ENCODE assay signal across 8 cellular contexts in genomic region chr10:122267849-122268737, GRCh38. TPM values are rescaled to one million over a fixed set of nuclear protein-coding genes. Genes with fewer than 3 reads are reported as not detected.
DNase-seq lines count a peak whose midpoint lies in the region; ATAC-seq, FAIRE-seq and TF ChIP-seq lines count a peak whose summit lies in the region.

No MANE protein-coding gene starts in this region.

- H3K79me2 ChIP-seq in SU-DHL-6 (ENCODE audit: insufficient read depth, low read length) (no peaks in the 10 kb centered on the region), GM12878 (ENCODE audit: control insufficient read depth, insufficient read depth, low read length) (no peaks in the 10 kb centered on the region)

- H2AFZ ChIP-seq in SU-DHL-6 (ENCODE audit: low read depth, low read length, severe bottlenecking), result no peak overlapping the region
- H2AFZ ChIP-seq in GM12878 (ENCODE audit: control insufficient read depth, low read depth, low read length), result no peak overlapping the region

- H3K4me3 Mint-ChIP-seq in CD14-positive monocyte, result no peak overlapping the region

- DNase-seq in CD14-positive monocyte (ENCODE audit: low spot score) (no peak), GM19239 (ENCODE audit: insufficient read length, low spot score) (peak; percentile 65), GM12878 (ENCODE audit: low read depth, low spot score) (no peak), islet precursor cell (peak; percentile 80), posterior vena cava (ENCODE audit: low spot score) (no peak)
- peak; percentile 41 for DNase-seq in stimulated activated CD4-positive, alpha-beta T cell treated with anti-CD3 and anti-CD28 coated beads, Interleukin-4, amount 100 ng/mL, for 24 hours

- H3K4me2 ChIP-seq in SU-DHL-6 (ENCODE audit: low read depth, low read length, poor library complexity, severe bottlenecking) (no peak overlapping the region), GM12878 (ENCODE audit: control insufficient read depth, insufficient read depth) (no peak overlapping the region)

- TF ChIP-seq POLR2A in GM12878 (IDR thresholded peaks at IDR 0.05; ENCODE audit: low read depth, low read length), result no peak

- H3K27ac ChIP-seq in SU-DHL-6 (ENCODE audit: low read depth, low read length) (no peak overlapping the region), GM12878 (ENCODE audit: control insufficient read depth, insufficient read depth) (no peak overlapping the region)

- H3K9me2 ChIP-seq in SU-DHL-6 (replicated peaks; ENCODE audit: insufficient read depth, low read length), result no peaks in the 10 kb centered on the region

- no peaks in the 10 kb centered on the region for H4K20me1 ChIP-seq in SU-DHL-6 (ENCODE audit: low read depth, low read length)
- H4K20me1 ChIP-seq in GM12878 (ENCODE audit: control insufficient read depth, insufficient read depth), result no peaks in the 10 kb centered on the region

- H3K9ac ChIP-seq in SU-DHL-6 (ENCODE audit: low read length) (no peak overlapping the region), GM12878 (ENCODE audit: control insufficient read depth, insufficient read depth, low read length) (no peak overlapping the region)

- RAD21 ChIA-PET in GM12878 (lab: Charles Lee; ENCODE audit: unreplicated experiment), result no interaction called here

- H3K36me3 Mint-ChIP-seq in CD14-positive monocyte, result no peaks in the 10 kb centered on the region

- SMC1A ChIA-PET in GM12878 (lab: Charles Lee; ENCODE audit: uncharacterized antibody, unreplicated experiment), result interaction anchor here (0.8 to 1.4 kb wide), 3 partner anchors 26 to 167 kb away, joined by 3 to 4 read pairs (median 3); no protein-coding TSS in a partner anchor

- no peaks in the 10 kb centered on the region for H3K27me3 ChIP-seq in SU-DHL-6 (ENCODE audit: low read length)
- no peaks in the 10 kb centered on the region for H3K27me3 ChIP-seq in GM12878 (replicated peaks in 1 of 2; ENCODE audit: control insufficient read depth in 2 of 2, insufficient read depth in 2 of 2, low read length in 1 of 2)

- WGBS in GM12878 (ENCODE audit: insufficient coverage, insufficient replicate concordance, low lambda C conversion rate, missing lambda C conversion rate), result 25% methylated on average over 14 of the region's 14 CpGs

- peaks cover 0 to 7% (median 3%) of the 10 kb centered on the region in 7 donors for H3K9me3 Mint-ChIP-seq in CD14-positive monocyte

- in situ Hi-C loops in GM12878 (cut with MboI), result no loop called here

- FAIRE-seq in GM19239 (lab: Jason Lieb, UNC), result peak; percentile 90
- peak; percentile 70 for FAIRE-seq in GM12878 (lab: Jason Lieb, UNC)

- POLR2A ChIA-PET in GM12878 (lab: Charles Lee), result no interaction called here

- no peak for TF ChIP-seq EP300 in GM12878 (IDR thresholded peaks at IDR 0.05; ENCODE audit: borderline replicate concordance in 1 of 2, control insufficient read depth in 1 of 2, low read depth in 2 of 2, low read length in 2 of 2)

- peak; percentile 72 for ATAC-seq in HG03469 (IDR thresholded peaks at IDR 0.05; ENCODE audit: unreplicated experiment)
- peak; percentile 97 for ATAC-seq in GM12878

- CTCF ChIA-PET in GM12878 (lab: Yijun Ruan, JAX), result interaction anchor here (0.5 to 6.5 kb wide), 16 partner anchors 8 to 1064 kb away, joined by 3 to 42 read pairs (median 4); no protein-coding TSS in a partner anchor

- peaks cover 8 to 10% (median 9%) of the 10 kb centered on the region in 3 donors for H3K27me3 Mint-ChIP-seq in CD14-positive monocyte (ENCODE audit: low read depth in 3 of 3)

- H3F3A ChIP-seq in SU-DHL-6 (ENCODE audit: insufficient read depth), result no peaks in the 10 kb centered on the region

- peak; percentile 48 for TF ChIP-seq RAD21 in GM12878 (IDR thresholded peaks at IDR 0.05; ENCODE audit: insufficient read depth, low read depth, low read length)

- no peaks in the 10 kb centered on the region for H3K4me1 ChIP-seq in GM12878 (ENCODE audit: control insufficient read depth, insufficient read depth, low read length)

- H3K4me1 Mint-ChIP-seq in CD14-positive monocyte, result no peaks in the 10 kb centered on the region

- H3K9me3 ChIP-seq in SU-DHL-6 (ENCODE audit: insufficient read depth, low read length) (no peaks in the 10 kb centered on the region), GM12878 (replicated peaks; ENCODE audit: control insufficient read depth, insufficient read depth, low read length) (no peaks in the 10 kb centered on the region)

- H3K4me3 ChIP-seq in SU-DHL-6 (ENCODE audit: insufficient read depth, low read length, poor library complexity, severe bottlenecking) (no peak overlapping the region), GM12878 (no peak overlapping the region)

- no TSS peak for BruUV-seq in GM12878 (replicated peaks; lab: Mats Ljungman, UMichigan)

- intact Hi-C loops in CD14-positive monocyte (cut with micrococcal nuclease) (no loop called here), GM12878 (cut with micrococcal nuclease; ENCODE audit: unreplicated experiment) (no loop called here), posterior vena cava (cut with DNase I) (loop anchor here in 1 of 2 donors (10.0 kb wide), 1 partner anchor 123 kb away; no protein-coding TSS in a partner anchor)

- no peak overlapping the region for H3K27ac Mint-ChIP-seq in CD14-positive monocyte

- H3K36me3 ChIP-seq in SU-DHL-6 (ENCODE audit: low read length) (no peaks in the 10 kb centered on the region), GM12878 (ENCODE audit: control insufficient read depth in 2 of 2, insufficient read depth in 2 of 2, low read length in 1 of 2) (no peaks in the 10 kb centered on the region)

- TF ChIP-seq CTCF in CD14-positive monocyte (IDR thresholded peaks at IDR 0.05) (peak; percentile 96), SU-DHL-6 (IDR thresholded peaks at IDR 0.05; ENCODE audit: insufficient read depth, low read length, poor library complexity, severe bottlenecking) (peak; percentile 77), GM12878 (IDR thresholded peaks at IDR 0.05 in 2 of 3, conservative IDR thresholded peaks at IDR 0.05 in 1 of 3; ENCODE audit: control insufficient read depth in 2 of 3, extremely low read depth in 1 of 3, insufficient read depth in 1 of 3, low read depth in 3 of 3, low read length in 3 of 3) (peak; percentile 81 to 97 (median 95))

TF ChIP-seq in GM12878, 131 proteins besides CTCF, POLR2A, EP300 and RAD21:
- TF ChIP-seq E2F8 (IDR thresholded peaks at IDR 0.05; ENCODE audit: low read depth, partially characterized antibody) (no peak), SMC3 (IDR thresholded peaks at IDR 0.05; ENCODE audit: borderline replicate concordance, low read length) (peak; percentile 29; the same call in 1 of the 2 replicates), SRF (IDR thresholded peaks at IDR 0.05; ENCODE audit: low read depth in 2 of 2, low read length in 2 of 2) (0 out of 4 replicates have a peak, but pooled peaks of 1 of the 2 experiments have one; percentile 14)

RNA-seq across cellular contexts. Expression of gene BTBD16, which starts 3.0 kb away (rescaled TPM):
- polyA plus RNA-seq in CD14-positive monocyte (not detected), GM12878 (2011; rRNA removed) (0.07 and 0.11 TPM in 2 replicates), GM12878 (2014; fragmentation: Illumina TruSeq; extraction: Trizol) (not detected in 2 replicates), GM12878 (2014; fragmentation: Nextera tagmentation; extraction: Ambion mirVana) (not detected), GM12878 (2014; rRNA removed) (not detected in 2 replicates), GM12878 (2016; fragmentation: Nextera tagmentation; extraction: Ambion mirVana) (not detected)
- total RNA-seq in GM12878 (2013; cell fraction: nucleolus; rRNA removed), result not detected in 2 replicates
- total RNA-seq in GM12878 (2014; rRNA removed) (not detected in 2 replicates), GM12878 (2014; rRNA removed; fragmentation: Illumina TruSeq; extraction: Trizol) (not detected in 2 replicates), GM12878 (2021) (not detected in 2 replicates), posterior vena cava (under 1 TPM in 1 of 2 donors, not detected in 1; 0.14 TPM)
- not detected for polyA plus RNA-seq in GM12878 (2011; ENCODE audit: low read depth)
- 0.06 and 0.08 TPM in 2 replicates for polyA plus RNA-seq in GM12878 (2011; cell fraction: cytosol; rRNA removed)
- polyA plus RNA-seq in GM12878 (2011; cell fraction: nucleus; rRNA removed), result not detected in 2 replicates
- polyA plus RNA-seq in GM12878 (2012), result not detected in 2 replicates
- polyA minus RNA-seq in GM12878 (2011; rRNA and poly(A)+ RNA removed), result not detected in 2 replicates
- polyA minus RNA-seq in GM12878 (2011; cell fraction: cytosol; rRNA and poly(A)+ RNA removed), result not detected in 2 replicates
- polyA minus RNA-seq in GM12878 (2011; cell fraction: nucleus; rRNA and poly(A)+ RNA removed), result not detected in 2 replicates

Comparison
In these comparisons a context has a peak if more than half of its experiments do, and no peak if none do; other contexts are left out.
1. DNase-seq: peak in GM19239 (single experiment), islet precursor cell (single experiment) and stimulated activated CD4-positive, alpha-beta T cell treated with anti-CD3 and anti-CD28 coated beads, Interleukin-4, amount 100 ng/mL, for 24 hours (single experiment); none in CD14-positive monocyte (single experiment), GM12878 (single experiment) and posterior vena cava (single experiment).
2. Peak in every context shown above with its lines, with median percentiles within 50 percentile points of each other: CTCF ChIP-seq.